ENCODE assay signal across 18 cellular contexts in the genomic region with DNA sequence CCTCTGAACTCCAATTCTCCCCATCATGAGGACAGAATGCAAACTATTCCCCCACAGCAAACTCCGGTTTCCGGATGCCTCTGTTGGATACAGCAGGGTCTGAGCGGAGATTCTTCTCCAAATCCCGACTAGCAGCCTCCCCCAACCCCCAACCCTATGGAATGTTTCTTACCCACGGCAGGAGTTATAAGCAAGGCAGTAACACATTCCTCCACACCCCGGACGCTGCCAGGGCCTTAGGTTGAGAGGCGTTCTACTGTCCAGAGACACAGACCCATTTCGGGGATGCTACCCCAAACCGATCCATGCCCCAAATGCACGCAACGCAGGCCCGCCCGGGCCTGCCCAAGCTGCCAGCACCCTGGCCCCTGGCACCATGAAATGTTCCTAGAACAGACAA.
"Had no signal": no experiment of that assay in that cellular context is flagged by ENCODE, and none has a peak within 500 bp of the region (broad histone marks: within the 10 kb centered on the region; RNA-seq: fewer than 3 reads in every experiment).

No MANE protein-coding gene starts in this region.

- H3K9me3 Mint-ChIP-seq: activated naive CD8-positive, alpha-beta T cell treated with anti-CD3 and anti-CD28 coated beads for 36 hours; naive B cell; stimulated activated naive CD8-positive, alpha-beta T cell treated with anti-CD3 and anti-CD28 coated beads, Interleukin-15, Interleukin-2, amounts not matched to agents 100 ng/mL and 50 ng/mL, for 24 hours; T-helper 2 cell treated with Interferon-gamma antibody and Interleukin-4, amounts not matched to agents 5 μg/mL and 100 μg/mL, for 36 hours had no signal

- H3K36me3 ChIP-seq: esophagus squamous epithelium, heart right ventricle, sigmoid colon, uterus had no signal

- H3K4me1 ChIP-seq: psoas muscle, sigmoid colon, uterus had no signal

- H3K4me3 ChIP-seq: esophagus squamous epithelium, heart right ventricle, psoas muscle, sigmoid colon, uterus had no signal

- H3K9me3 ChIP-seq: esophagus squamous epithelium, heart right ventricle, psoas muscle, sigmoid colon, uterus had no signal

- FAIRE-seq: frontal cortex had no signal

- H3K4me3 Mint-ChIP-seq: activated CD8-positive, alpha-beta memory T cell treated with anti-CD3 and anti-CD28 coated beads, Interleukin-2, amount 10 ng/mL, durations not matched to agents 7 days and 5 days; activated naive CD8-positive, alpha-beta T cell treated with anti-CD3 and anti-CD28 coated beads for 36 hours; stimulated activated naive CD8-positive, alpha-beta T cell treated with anti-CD3 and anti-CD28 coated beads, Interleukin-15, Interleukin-2, amounts not matched to agents 100 ng/mL and 50 ng/mL, for 24 hours; T-helper 2 cell treated with Interferon-gamma antibody and Interleukin-4, amounts not matched to agents 5 μg/mL and 100 μg/mL, for 36 hours had no signal

- DNase-seq: activated CD4-positive, alpha-beta T cell treated with anti-CD3 and anti-CD28 coated beads, Interleukin-2, amount 50 U/mL, for 4 hours; activated CD4-positive, CD25-positive, alpha-beta regulatory T cell treated with anti-CD3 and anti-CD28 coated beads, Interleukin-2, amount 50 U/mL, for 72 hours; activated CD8-positive, alpha-beta memory T cell treated with anti-CD3 and anti-CD28 coated beads, Interleukin-2, amount 10 ng/mL, durations not matched to agents 7 days and 5 days; activated gamma-delta T cell treated with Interleukin-2 at 50 U/mL for 16 hours; activated naive CD8-positive, alpha-beta T cell treated with anti-CD3 and anti-CD28 coated beads for 36 hours; activated T-cell treated with anti-CD3 and anti-CD28 coated beads, Interleukin-2, amount 50 U/mL, for 48 hours; esophagus squamous epithelium; heart right ventricle; kidney glomerular epithelial cell; naive B cell; psoas muscle; stimulated activated CD4-positive, alpha-beta T cell treated with anti-CD3 and anti-CD28 coated beads, Interleukin-4, amount 100 ng/mL, for 1 hour; stimulated activated CD8-positive, alpha-beta memory T cell treated with anti-CD3 and anti-CD28 coated beads, Interleukin-4, amount 100 ng/mL, for 48 hours; uterus had no signal

- H3K27ac ChIP-seq: esophagus squamous epithelium, heart right ventricle, psoas muscle, sigmoid colon, uterus had no signal

- ATAC-seq: activated CD8-positive, alpha-beta memory T cell treated with anti-CD3 and anti-CD28 coated beads, Interleukin-2, amount 10 ng/mL, durations not matched to agents 7 days and 5 days; heart right ventricle; psoas muscle had no signal

- H3K27ac Mint-ChIP-seq: activated CD8-positive, alpha-beta memory T cell treated with anti-CD3 and anti-CD28 coated beads, Interleukin-2, amount 10 ng/mL, durations not matched to agents 7 days and 5 days; activated naive CD8-positive, alpha-beta T cell treated with anti-CD3 and anti-CD28 coated beads for 36 hours; stimulated activated naive CD8-positive, alpha-beta T cell treated with anti-CD3 and anti-CD28 coated beads, Interleukin-15, Interleukin-2, amounts not matched to agents 100 ng/mL and 50 ng/mL, for 24 hours; T-helper 2 cell treated with Interferon-gamma antibody and Interleukin-4, amounts not matched to agents 5 μg/mL and 100 μg/mL, for 36 hours had no signal

- H3K36me3 Mint-ChIP-seq: activated CD8-positive, alpha-beta memory T cell treated with anti-CD3 and anti-CD28 coated beads, Interleukin-2, amount 10 ng/mL, durations not matched to agents 7 days and 5 days; activated naive CD8-positive, alpha-beta T cell treated with anti-CD3 and anti-CD28 coated beads for 36 hours; naive B cell had no signal
